In the genomic region with DNA sequence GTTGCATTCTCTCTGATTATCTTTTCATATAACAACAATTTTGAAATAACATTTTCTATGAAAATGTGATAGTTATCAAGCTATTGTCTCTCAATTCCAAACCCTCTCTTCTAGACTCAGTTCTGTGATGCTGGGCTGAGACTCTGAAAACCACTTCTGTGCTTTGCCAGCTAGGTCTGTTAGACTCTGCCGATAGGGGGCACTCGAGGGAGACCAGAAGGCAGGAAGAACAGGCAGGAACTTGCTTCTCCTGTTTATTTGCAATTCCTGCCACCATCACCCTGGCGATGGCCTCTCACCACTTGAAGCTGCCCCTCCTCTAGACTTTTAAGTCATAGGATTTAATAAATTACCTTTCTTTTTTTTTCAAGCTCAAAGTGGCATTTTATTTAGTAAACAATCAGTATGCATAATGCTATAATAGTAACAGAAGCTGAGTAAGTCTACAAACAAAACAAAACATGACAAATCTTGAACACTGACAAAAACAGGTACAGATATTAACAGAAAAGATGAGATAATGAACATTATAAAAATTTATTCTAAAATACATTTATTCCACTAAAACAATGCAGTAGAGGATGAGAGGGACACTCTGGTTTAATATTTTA, we compare ENCODE assay signal across 8 cellular contexts. TPM values are rescaled to one million over a fixed set of nuclear protein-coding genes. Genes with fewer than 3 reads are reported as not detected.
A peak's percentile ranks its signal among the peaks of the same experiment; 100 is the strongest.
DNase-seq lines count a peak whose midpoint lies in the region; ATAC-seq and TF ChIP-seq lines count a peak whose summit lies in the region.

No MANE protein-coding gene starts in this region.

- CTCF ChIA-PET in activated B cell treated with CpG ODN at 0.5 μM for 24 hours (lab: Charles Lee), result interaction anchor here (0.8 to 1.3 kb wide), 5 partner anchors 8 to 51 kb away, joined by 3 to 5 read pairs (median 3); no protein-coding TSS in a partner anchor

- H3K4me1 Mint-ChIP-seq in activated B cell treated with CpG ODN at 0.5 μM for 24 hours, result no peaks in the 10 kb centered on the region
- H3K4me1 Mint-ChIP-seq in central memory CD8-positive, alpha-beta T cell, result peaks cover 5% of the 10 kb centered on the region

- H3K27me3 ChIP-seq in liver (ENCODE audit: control insufficient read depth in 4 of 4, insufficient read depth in 4 of 4, low read length in 3 of 4), result no peaks in the 10 kb centered on the region

- H3K4me1 ChIP-seq in liver (ENCODE audit: control insufficient read depth in 4 of 4, insufficient read depth in 4 of 4, low read length in 3 of 4), result peaks cover 6 to 15% (median 9%) of the 10 kb centered on the region in 4 donors

- ATAC-seq in Right ventricle myocardium superior (ENCODE audit: poor library complexity), result peak; percentile 64
- no peak for ATAC-seq in Right ventricle myocardium inferior
- peak; percentile 90 for ATAC-seq in HG02884 (IDR thresholded peaks at IDR 0.05; ENCODE audit: unreplicated experiment)
- ATAC-seq in activated B cell treated with CpG ODN at 0.5 μM for 24 hours (ENCODE audit: low read depth), result no peak
- ATAC-seq in central memory CD8-positive, alpha-beta T cell (replicated peaks; ENCODE audit: extremely low read depth, poor library complexity, severe bottlenecking), result no peak

- no peaks in the 10 kb centered on the region for H3K9me3 Mint-ChIP-seq in activated B cell treated with CpG ODN at 0.5 μM for 24 hours
- H3K9me3 Mint-ChIP-seq in central memory CD8-positive, alpha-beta T cell, result no peaks in the 10 kb centered on the region

- H3K36me3 Mint-ChIP-seq in activated B cell treated with CpG ODN at 0.5 μM for 24 hours (ENCODE audit: low read depth), result peaks cover 23% of the 10 kb centered on the region
- no peaks in the 10 kb centered on the region for H3K36me3 Mint-ChIP-seq in central memory CD8-positive, alpha-beta T cell (ENCODE audit: insufficient read depth)

- TF ChIP-seq CTCF in activated B cell treated with CpG ODN at 0.5 μM for 24 hours (IDR thresholded peaks at IDR 0.05), result peak; percentile 60
- TF ChIP-seq CTCF in liver (IDR thresholded peaks at IDR 0.05; ENCODE audit: low read depth, low read length, missing input control), result peak; percentile 62

- peak; percentile 70 for DNase-seq in Right ventricle myocardium superior
- no peak for DNase-seq in Right ventricle myocardium inferior (ENCODE audit: missing footprints)
- DNase-seq in NCI-H2107 treated with DMSO at 0.1 percent for 48 hours (lab: John Stamatoyannopoulos, UW; ENCODE audit: unreplicated experiment), result peak; percentile 13
- DNase-seq in activated B cell treated with CpG ODN at 0.5 μM for 24 hours, result peak; percentile 26
- peak; percentile 33 for DNase-seq in central memory CD8-positive, alpha-beta T cell (ENCODE audit: low spot score in 2 of 2)
- peak; percentile 37 for DNase-seq in stimulated activated CD8-positive, alpha-beta memory T cell treated with anti-CD3 and anti-CD28 coated beads, Interleukin-15, amount 100 ng/mL, for 1 hour (ENCODE audit: low read depth)

- H3K36me3 ChIP-seq in liver (ENCODE audit: control insufficient read depth in 4 of 4, insufficient read depth in 3 of 4, low read depth in 1 of 4, low read length in 3 of 4), result peaks cover 0 to under 1% (median 0%) of the 10 kb centered on the region in 4 donors

- TF ChIP-seq RAD21 in liver (IDR thresholded peaks at IDR 0.05), result peak; percentile 67 to 83

- H3K4me3 ChIP-seq in liver (ENCODE audit: low read depth in 1 of 3, low read length in 3 of 3), result no peak overlapping the region

- intact Hi-C loops in Right ventricle myocardium superior (cut with DNase I), result no loop called here
- intact Hi-C loops in Right ventricle myocardium inferior (cut with DNase I), result loop anchor here (5.0 kb wide), 2 partner anchors 39 to 41 kb away; no protein-coding TSS in a partner anchor
- intact Hi-C loops in activated B cell treated with CpG ODN at 0.5 μM for 24 hours (cut with micrococcal nuclease), result loop anchor here (5.0 kb wide), 1 partner anchor 189 kb away; no protein-coding TSS in a partner anchor

- no peak overlapping the region for H3K4me3 Mint-ChIP-seq in activated B cell treated with CpG ODN at 0.5 μM for 24 hours
- no peak overlapping the region for H3K4me3 Mint-ChIP-seq in central memory CD8-positive, alpha-beta T cell

- H3K27me3 Mint-ChIP-seq in activated B cell treated with CpG ODN at 0.5 μM for 24 hours, result no peaks in the 10 kb centered on the region
- no peaks in the 10 kb centered on the region for H3K27me3 Mint-ChIP-seq in central memory CD8-positive, alpha-beta T cell

- no peak overlapping the region for H3K27ac ChIP-seq in liver (ENCODE audit: low read depth in 1 of 2, low read length in 2 of 2)

- 15% methylated on average over 3 of the region's 3 CpGs for WGBS in liver

- no peak overlapping the region for H3K27ac Mint-ChIP-seq in activated B cell treated with CpG ODN at 0.5 μM for 24 hours
- H3K27ac Mint-ChIP-seq in central memory CD8-positive, alpha-beta T cell (ENCODE audit: low read depth), result no peak overlapping the region

- H3K9ac ChIP-seq in liver (ENCODE audit: low read depth in 1 of 2, low read length in 2 of 2), result no peak overlapping the region

- POLR2A ChIA-PET in activated B cell treated with CpG ODN at 0.5 μM for 24 hours (lab: Charles Lee), result interaction anchor here (0.9 kb wide), 1 partner anchor 190 kb away, joined by 4 read pairs; no protein-coding TSS in a partner anchor

- no peaks in the 10 kb centered on the region for H3K9me3 ChIP-seq in liver (ENCODE audit: control insufficient read depth in 4 of 4, low read length in 3 of 4)

TF ChIP-seq in liver, 16 proteins besides CTCF, POLR2A, EP300 and RAD21:
- no peak for TF ChIP-seq FOXA1 (IDR thresholded peaks at IDR 0.05)
- no peak for TF ChIP-seq FOXA2 (IDR thresholded peaks at IDR 0.05)
- TF ChIP-seq SP1 (IDR thresholded peaks at IDR 0.05), result no peak
- no peak for TF ChIP-seq HNF4A (conservative IDR thresholded peaks at IDR 0.05)
- no peak for TF ChIP-seq JUND (IDR thresholded peaks at IDR 0.05)
- no peak for TF ChIP-seq YY1 (IDR thresholded peaks at IDR 0.05)
- no peak for TF ChIP-seq TAF1 (conservative IDR thresholded peaks at IDR 0.05)
- TF ChIP-seq, protein P1, sequence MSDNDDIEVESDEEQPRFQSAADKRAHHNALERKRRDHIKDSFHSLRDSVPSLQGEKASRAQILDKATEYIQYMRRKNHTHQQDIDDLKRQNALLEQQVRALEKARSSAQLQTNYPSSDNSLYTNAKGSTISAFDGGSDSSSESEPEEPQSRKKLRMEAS (IDR thresholded peaks at IDR 0.05), result no peak
- TF ChIP-seq HNF4G (IDR thresholded peaks at IDR 0.05), result no peak
- TF ChIP-seq GABPA (IDR thresholded peaks at IDR 0.05 in 1 of 2, conservative IDR thresholded peaks at IDR 0.05 in 1 of 2), result no peak
- TF ChIP-seq, protein P2, sequence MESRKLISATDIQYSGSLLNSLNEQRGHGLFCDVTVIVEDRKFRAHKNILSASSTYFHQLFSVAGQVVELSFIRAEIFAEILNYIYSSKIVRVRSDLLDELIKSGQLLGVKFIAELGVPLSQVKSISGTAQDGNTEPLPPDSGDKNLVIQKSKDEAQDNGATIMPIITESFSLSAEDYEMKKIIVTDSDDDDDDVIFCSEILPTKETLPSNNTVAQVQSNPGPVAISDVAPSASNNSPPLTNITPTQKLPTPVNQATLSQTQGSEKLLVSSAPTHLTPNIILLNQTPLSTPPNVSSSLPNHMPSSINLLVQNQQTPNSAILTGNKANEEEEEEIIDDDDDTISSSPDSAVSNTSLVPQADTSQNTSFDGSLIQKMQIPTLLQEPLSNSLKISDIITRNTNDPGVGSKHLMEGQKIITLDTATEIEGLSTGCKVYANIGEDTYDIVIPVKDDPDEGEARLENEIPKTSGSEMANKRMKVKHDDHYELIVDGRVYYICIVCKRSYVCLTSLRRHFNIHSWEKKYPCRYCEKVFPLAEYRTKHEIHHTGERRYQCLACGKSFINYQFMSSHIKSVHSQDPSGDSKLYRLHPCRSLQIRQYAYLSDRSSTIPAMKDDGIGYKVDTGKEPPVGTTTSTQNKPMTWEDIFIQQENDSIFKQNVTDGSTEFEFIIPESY (IDR thresholded peaks at IDR 0.05), result no peak
- no peak for TF ChIP-seq NR2F2 (IDR thresholded peaks at IDR 0.05)
- TF ChIP-seq, protein P3, sequence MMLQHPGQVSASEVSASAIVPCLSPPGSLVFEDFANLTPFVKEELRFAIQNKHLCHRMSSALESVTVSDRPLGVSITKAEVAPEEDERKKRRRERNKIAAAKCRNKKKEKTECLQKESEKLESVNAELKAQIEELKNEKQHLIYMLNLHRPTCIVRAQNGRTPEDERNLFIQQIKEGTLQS (IDR thresholded peaks at IDR 0.05), result no peak
TF ChIP-seq in liver: peak in this region for 0.

RNA-seq across cellular contexts. Expression of a gene that starts 49.7 kb away (rescaled TPM):
- total RNA-seq in Right ventricle myocardium superior (5.4 TPM), Right ventricle myocardium inferior (3.7 TPM), activated B cell treated with CpG ODN at 0.5 μM for 24 hours (0.69 TPM in 1 of 2 replicates, not detected in the other), liver (under 1 TPM; 0.19 to 0.75 TPM)
- 1 to 10 TPM in 1 of 2 donors, under 1 TPM in 1; 0.46 to 1.0 TPM for polyA plus RNA-seq in liver

Comparison
In these comparisons a context has a peak if more than half of its experiments do, and no peak if none do; other contexts are left out.
1. ATAC-seq: peak in Right ventricle myocardium superior (single experiment) and HG02884 (single experiment); none in Right ventricle myocardium inferior (single experiment), activated B cell treated with CpG ODN at 0.5 μM for 24 hours (single experiment) and central memory CD8-positive, alpha-beta T cell (single experiment).